ENCODE assay signal across 8 cellular contexts in the genomic region with DNA sequence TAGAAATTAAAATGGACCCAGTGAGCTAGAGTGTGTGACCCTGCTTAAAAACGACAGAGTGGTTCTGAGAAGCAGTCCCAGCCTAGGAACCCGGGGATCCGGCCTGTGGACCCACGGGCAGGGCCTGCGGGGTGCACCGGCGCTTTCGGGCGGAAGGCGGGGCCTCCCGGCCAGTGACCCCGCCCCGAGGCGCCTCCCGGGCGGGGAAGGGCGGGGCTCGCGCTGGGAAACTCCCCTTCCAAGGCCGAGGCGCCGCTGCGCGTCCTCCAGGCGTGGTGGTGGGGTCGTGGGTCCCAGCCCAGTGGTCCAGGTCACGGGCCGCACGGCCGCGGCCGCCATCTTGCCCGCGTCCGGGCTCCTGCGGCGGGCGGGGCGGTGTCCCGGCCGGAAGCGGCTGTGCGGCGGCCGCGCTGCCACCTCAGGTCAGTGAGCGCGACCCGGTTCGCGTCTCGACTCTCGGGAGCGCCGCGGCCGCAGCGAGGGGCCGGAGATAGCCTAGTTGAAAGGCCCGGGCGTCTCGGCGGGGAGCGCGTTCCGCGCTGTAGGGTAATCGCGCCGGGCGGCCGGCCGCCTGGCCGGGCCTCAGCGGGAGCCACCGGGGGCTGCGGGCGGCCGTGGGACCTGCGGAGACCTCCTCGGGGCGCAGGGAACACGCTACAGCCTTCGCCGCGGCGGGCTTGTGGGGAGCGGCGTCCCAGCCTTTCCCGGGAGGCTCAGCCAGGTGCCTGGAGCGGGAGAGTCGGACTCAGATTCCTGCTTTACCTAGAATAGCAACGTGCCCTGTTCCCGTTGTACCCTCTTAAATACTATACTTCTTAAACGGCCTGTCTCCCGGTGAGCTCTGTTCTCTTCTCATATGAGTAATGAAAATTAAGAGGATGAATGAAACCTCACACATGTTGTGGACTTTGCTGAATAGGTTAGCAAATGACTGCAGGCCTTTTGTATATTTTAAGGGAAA.
A peak's percentile ranks its signal among the peaks of the same experiment; 100 is the strongest.
DNase-seq lines count a peak whose midpoint lies in the region; ATAC-seq and TF ChIP-seq lines count a peak whose summit lies in the region.

Gene MIOS (plus strand): TSS at position 234 of the 961 bp plus-strand sequence. CDS start 5,592 bp downstream, outside the sequence.

- peak; percentile 74 for TF ChIP-seq POLR2A in GM18526 (IDR thresholded peaks at IDR 0.05; ENCODE audit: extremely low read depth, insufficient read length)

- ATAC-seq in HG03060 (IDR thresholded peaks at IDR 0.05; ENCODE audit: low read depth, unreplicated experiment), result peak; percentile 32

- DNase-seq in AG08395 (ENCODE audit: low spot score), result peak; percentile 89
- DNase-seq in NCI-H2227 treated with DMSO at 0.1 percent for 48 hours (lab: John Stamatoyannopoulos, UW), result peak; percentile 19
- DNase-seq in activated CD4-positive, alpha-beta T cell treated with anti-CD3 and anti-CD28 coated beads for 48 hours, result peak; percentile 85
- DNase-seq in stimulated activated CD4-positive, alpha-beta T cell treated with anti-CD3 and anti-CD28 coated beads, Interleukin-1b, Interleukin-23, amount 100 ng/mL, for 4 hours (ENCODE audit: low read depth in 2 of 2), result peak; percentile 75 to 80

- H3K27me3 ChIP-seq in layer of hippocampus (ENCODE audit: control insufficient read depth, insufficient read depth, low read length), result no peaks in the 10 kb centered on the region

- H3K27ac ChIP-seq in cingulate gyrus (ENCODE audit: low read depth, low read length) (peak within 1 kb of the TSS; percentile 78), layer of hippocampus (ENCODE audit: low read depth, low read length) (peak within 1 kb of the TSS; percentile 71)

Comparison
In these comparisons a context has a peak if more than half of its experiments do, and no peak if none do; other contexts are left out.
1. Peak in every context shown above with its lines: DNase-seq, ATAC-seq and H3K27ac ChIP-seq.
2. DNase-seq: peak in every context shown above with its lines; median percentile 89 in AG08395; 85 in activated CD4-positive, alpha-beta T cell treated with anti-CD3 and anti-CD28 coated beads for 48 hours; 78 in stimulated activated CD4-positive, alpha-beta T cell treated with anti-CD3 and anti-CD28 coated beads, Interleukin-1b, Interleukin-23, amount 100 ng/mL, for 4 hours; 19 in NCI-H2227 treated with DMSO at 0.1 percent for 48 hours.